1 cellular context compared by ENCODE assay signal in genomic region chr6:43303751-43304331, GRCh38.
TF ChIP-seq lines count a peak whose summit lies in the region.

No MANE protein-coding gene starts in this region.

TF ChIP-seq in HepG2, 621 proteins besides CTCF, POLR2A, EP300 and RAD21:
- TF ChIP-seq ZNF431 (CRISPR knock-in tag; IDR thresholded peaks at IDR 0.05; ENCODE audit: borderline replicate concordance, low read depth): no peak
- 0 out of 2 replicates have a peak, but pooled peaks have one; percentile 12 for TF ChIP-seq ZNF687 (CRISPR knock-in tag; IDR thresholded peaks at IDR 0.05)
TF ChIP-seq in HepG2: peak in this region for 1.
